ENCODE assay signal across 8 cellular contexts in genomic region chr1:44354840-44355581, GRCh38. TPM values are rescaled to one million over a fixed set of nuclear protein-coding genes. Genes with fewer than 3 reads are reported as not detected.
DNase-seq lines count a peak whose midpoint lies in the region; ATAC-seq and TF ChIP-seq lines count a peak whose summit lies in the region.

Gene ERI3 (minus strand): TSS chr1:44355257. CDS start chr1:44355026, 231 bp downstream.

- H2AFZ ChIP-seq in SK-N-SH (ENCODE audit: low read depth) = peak within 1 kb of the TSS; percentile 98

- peak; percentile 94 for DNase-seq in GM04504 (ENCODE audit: low read depth)
- DNase-seq in NCI-H1048 (lab: John Stamatoyannopoulos, UW) = peak; percentile 92
- peak; percentile 98 for DNase-seq in SK-N-SH
- DNase-seq in activated naive CD4-positive, alpha-beta T cell treated with anti-CD3 and anti-CD28 coated beads, Interleukin-2, amount 50 U/mL, for 16 hours = peak; percentile 98
- peak; percentile 99 for DNase-seq in germinal center (ENCODE audit: low spot score)
- peak; percentile 85 for DNase-seq in non-pigmented ciliary epithelial cell (ENCODE audit: low read depth)
- peak; percentile 98 for DNase-seq in superior temporal gyrus (ENCODE audit: extremely low spot score)

- H3K36me3 ChIP-seq in SK-N-SH (replicated peaks in 1 of 2; ENCODE audit: control insufficient read depth in 1 of 2, insufficient read depth in 2 of 2, low read length in 1 of 2) = peaks cover 0 to 3% of the 10 kb centered on the region in 2 experiments

- CTCF ChIA-PET in SK-N-SH (lab: Yijun Ruan, JAX) = interaction anchor here (1.1 kb wide), 1 partner anchor 138 kb away, joined by 3 read pairs; no protein-coding TSS in a partner anchor

- H3K79me2 ChIP-seq in SK-N-SH (ENCODE audit: insufficient read depth) = peaks cover 40% of the 10 kb centered on the region

- no peak for TF ChIP-seq CTCF in SK-N-SH (IDR thresholded peaks at IDR 0.05)

- no peaks in the 10 kb centered on the region for H3K9me3 ChIP-seq in SK-N-SH

- H3K9me2 ChIP-seq in SK-N-SH = no peaks in the 10 kb centered on the region

- 2% methylated on average over 5 of the region's 65 CpGs for WGBS in SK-N-SH (ENCODE audit: low lambda C conversion rate)

- H3K4me1 ChIP-seq in SK-N-SH (ENCODE audit: control insufficient read depth in 1 of 2, insufficient read depth in 2 of 2, low read depth in 1 of 2, low read length in 1 of 2) = peaks cover 10 to 12% of the 10 kb centered on the region in 2 experiments; a peak in 3 of 4 replicates

- peak; percentile 97 for ATAC-seq in HG02571 (IDR thresholded peaks at IDR 0.05; ENCODE audit: unreplicated experiment)

- H3F3A ChIP-seq in SK-N-SH (replicated peaks; ENCODE audit: insufficient read depth) = no peaks in the 10 kb centered on the region

- no peaks in the 10 kb centered on the region for H3K27me3 ChIP-seq in SK-N-SH (ENCODE audit: insufficient read depth)

- peak within 1 kb of the TSS; percentile 85 to 91 for H3K4me3 ChIP-seq in SK-N-SH (ENCODE audit: low read depth in 2 of 2, low read length in 1 of 2)

- no peak for TF ChIP-seq EP300 in SK-N-SH (IDR thresholded peaks at IDR 0.05; ENCODE audit: borderline replicate concordance in 1 of 2, low read depth in 1 of 2, low read length in 1 of 2)

- peak within 1 kb of the TSS; percentile 93 for H3K4me2 ChIP-seq in SK-N-SH

- H4K20me1 ChIP-seq in SK-N-SH (ENCODE audit: insufficient read depth) = no peaks in the 10 kb centered on the region; the same call in 1 of the 2 replicates

- POLR2A ChIA-PET in SK-N-SH (lab: Yijun Ruan, JAX) = interaction anchor here (0.6 kb wide), 1 partner anchor 282 kb away, joined by 3 read pairs; no protein-coding TSS in a partner anchor

- H3K27ac ChIP-seq in SK-N-SH (ENCODE audit: low read depth in 2 of 2, low read length in 1 of 2) = peak within 1 kb of the TSS; percentile 49 to 51; a peak in 3 of 4 replicates

- H3K9ac ChIP-seq in SK-N-SH = peak within 1 kb of the TSS; percentile 82

- TF ChIP-seq RAD21 in SK-N-SH (IDR thresholded peaks at IDR 0.05; ENCODE audit: low read length) = no peak

TF ChIP-seq in SK-N-SH, 30 proteins besides CTCF, POLR2A, EP300 and RAD21 (continues in another document):
- TF ChIP-seq ELF1 (IDR thresholded peaks at IDR 0.05) (no peak), FOXM1 (IDR thresholded peaks at IDR 0.05; ENCODE audit: low read depth) (no peak), MEF2A (IDR thresholded peaks at IDR 0.05; ENCODE audit: borderline replicate concordance, low read depth) (no peak), YY1 (IDR thresholded peaks at IDR 0.05; ENCODE audit: low read depth) (peak; percentile 94), RXRA (IDR thresholded peaks at IDR 0.05; ENCODE audit: borderline replicate concordance, low read depth) (no peak), TCF12 (IDR thresholded peaks at IDR 0.05) (no peak), TEAD4 (IDR thresholded peaks at IDR 0.05; ENCODE audit: borderline replicate concordance, insufficient read depth) (no peak), NFIC (IDR thresholded peaks at IDR 0.05; ENCODE audit: borderline replicate concordance) (no peak), RFX5 (IDR thresholded peaks at IDR 0.05; ENCODE audit: low read length) (no peak), SIN3A (IDR thresholded peaks at IDR 0.05; ENCODE audit: borderline replicate concordance, low read depth, low read length) (no peak), POLR2AphosphoS5 (IDR thresholded peaks at IDR 0.05; ENCODE audit: low read depth, low read length) (no peak), ZBTB33 (IDR thresholded peaks at IDR 0.05; ENCODE audit: borderline replicate concordance, low read depth) (no peak), PBX3 (IDR thresholded peaks at IDR 0.05) (peak; percentile 100), MXI1 (IDR thresholded peaks at IDR 0.05; ENCODE audit: low read depth, low read length) (peak; percentile 83), IRF3 (IDR thresholded peaks at IDR 0.05; ENCODE audit: low read depth, low read length) (peak; percentile 74), USF2 (IDR thresholded peaks at IDR 0.05; ENCODE audit: borderline replicate concordance, low read depth, low read length) (no peak), FOXJ3 (CRISPR knock-in tag; IDR thresholded peaks at IDR 0.05) (no peak), FOSL2 (IDR thresholded peaks at IDR 0.05; ENCODE audit: borderline replicate concordance, low read depth) (no peak), REST (IDR thresholded peaks at IDR 0.05; ENCODE audit: low read depth, low read length) (no peak), GABPA (IDR thresholded peaks at IDR 0.05; ENCODE audit: low read depth) (no peak), CHD2 (IDR thresholded peaks at IDR 0.05; ENCODE audit: low read length, partially characterized antibody) (peak; percentile 90), JUND (IDR thresholded peaks at IDR 0.05) (no peak), NRF1 (IDR thresholded peaks at IDR 0.05; ENCODE audit: low read depth, low read length) (peak; percentile 77), EZH2phosphoT487 (IDR thresholded peaks at IDR 0.05; ENCODE audit: borderline replicate concordance, low read depth) (no peak)

RNA-seq across cellular contexts. Expression of gene ERI3, which starts in this region (rescaled TPM):
- 60.7 and 68.5 TPM in 2 replicates for polyA plus RNA-seq in SK-N-SH (2012; rRNA removed)
- polyA plus RNA-seq in SK-N-SH (2012; cell fraction: cytosol; rRNA removed) = 38.4 and 52.6 TPM in 2 replicates
- polyA plus RNA-seq in SK-N-SH (2012; cell fraction: nucleus; rRNA removed) = 69.8 and 71.6 TPM in 2 replicates

Comparison
In these comparisons a context has a peak if more than half of its experiments do, and no peak if none do; other contexts are left out.
1. Peak in every context shown above with its lines: DNase-seq, ATAC-seq, H3K4me3 ChIP-seq and H3K27ac ChIP-seq.